ENCODE assay signal across 14 cellular contexts in the genomic region with DNA sequence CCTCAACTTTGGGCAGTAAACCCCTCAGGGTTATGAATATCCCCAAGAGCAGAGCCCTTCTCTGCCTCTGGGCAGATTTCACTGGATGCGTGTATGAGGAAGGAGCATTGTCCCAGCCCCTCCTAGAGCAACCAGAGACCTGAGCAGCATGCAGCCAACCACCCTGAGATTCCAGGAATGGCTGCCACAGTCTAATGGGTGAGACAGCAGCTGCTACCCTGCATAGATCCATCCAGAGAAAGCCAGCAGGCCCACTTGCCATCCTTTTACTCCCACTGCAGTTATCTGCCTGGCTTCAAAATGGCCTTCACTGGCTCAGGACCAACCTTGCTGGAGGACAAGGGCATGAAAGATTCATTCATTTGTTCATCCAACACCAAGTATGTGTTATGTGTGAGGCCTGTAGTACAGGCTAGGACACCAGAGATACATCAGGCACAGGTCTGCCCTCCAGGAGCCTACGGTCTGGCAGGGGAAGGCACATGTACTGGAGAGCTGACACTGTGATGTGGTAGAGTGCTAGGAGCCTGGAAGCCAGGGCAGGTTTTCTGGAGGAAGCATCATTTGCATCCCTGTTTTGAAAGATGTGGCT. TPM values are rescaled to one million over a fixed set of nuclear protein-coding genes. Genes with fewer than 3 reads are reported as not detected.
A peak's percentile ranks its signal among the peaks of the same experiment; 100 is the strongest.
DNase-seq lines count a peak whose midpoint lies in the region; ATAC-seq and TF ChIP-seq lines count a peak whose summit lies in the region.
"Had no signal": no experiment of that assay in that cellular context is flagged by ENCODE, and none has a peak within 500 bp of the region (broad histone marks: within the 10 kb centered on the region; RNA-seq: fewer than 3 reads in every experiment).

No MANE protein-coding gene starts in this region.

- H3K27me3 ChIP-seq in hepatocyte, result no peaks in the 10 kb centered on the region
- H3K27me3 ChIP-seq in Caco-2 (replicated peaks; ENCODE audit: control insufficient read depth, insufficient read depth, low read length), result no peaks in the 10 kb centered on the region
- H3K27me3 ChIP-seq: foreskin keratinocyte, pancreas had no signal

- no peaks in the 10 kb centered on the region for H3K79me2 ChIP-seq in hepatocyte

- intact Hi-C loops in activated CD4-positive, alpha-beta T cell treated with anti-CD3 and anti-CD28 coated beads for 36 hours (cut with DNase I, micrococcal nuclease), result no loop called here
- intact Hi-C loops in Caco-2 (cut with micrococcal nuclease; ENCODE audit: unreplicated experiment), result no loop called here

- H3K9me3 ChIP-seq in hepatocyte (ENCODE audit: low read depth), result no peaks in the 10 kb centered on the region
- peaks cover 4% of the 10 kb centered on the region; the same call in 1 of the 2 replicates for H3K9me3 ChIP-seq in Caco-2
- H3K9me3 ChIP-seq: pancreas had no signal

- BruUV-seq in Caco-2 (replicated peaks; lab: Mats Ljungman, UMichigan), result no TSS peak

- peaks cover 22% of the 10 kb centered on the region for H3K4me1 ChIP-seq in hepatocyte (ENCODE audit: insufficient read depth)
- H3K4me1 ChIP-seq in Caco-2, result peaks cover 17% of the 10 kb centered on the region
- H3K4me1 ChIP-seq: foreskin keratinocyte had no signal

- H3K9me3 Mint-ChIP-seq in activated CD4-positive, alpha-beta T cell treated with anti-CD3 and anti-CD28 coated beads for 36 hours (ENCODE audit: low read depth), result peaks cover 3% of the 10 kb centered on the region
- H3K9me3 Mint-ChIP-seq in activated CD8-positive, alpha-beta T cell treated with anti-CD3 and anti-CD28 coated beads, Interleukin-2, amount 10 ng/mL, durations not matched to agents 7 days and 5 days (ENCODE audit: insufficient read depth), result no peaks in the 10 kb centered on the region
- peaks cover 5 to 21% of the 10 kb centered on the region in 2 donors for H3K9me3 Mint-ChIP-seq in stimulated activated naive CD8-positive, alpha-beta T cell treated with anti-CD3 and anti-CD28 coated beads, Interleukin-15, amount 100 ng/mL, for 72 hours
- H3K9me3 Mint-ChIP-seq in Caco-2 (ENCODE audit: unreplicated experiment), result no peaks in the 10 kb centered on the region

- H3K36me3 Mint-ChIP-seq in activated CD4-positive, alpha-beta T cell treated with anti-CD3 and anti-CD28 coated beads for 36 hours (ENCODE audit: low read depth), result peaks cover 37% of the 10 kb centered on the region
- H3K36me3 Mint-ChIP-seq in activated CD8-positive, alpha-beta T cell treated with anti-CD3 and anti-CD28 coated beads, Interleukin-2, amount 10 ng/mL, durations not matched to agents 7 days and 5 days (ENCODE audit: low read depth), result peaks cover 68% of the 10 kb centered on the region
- H3K36me3 Mint-ChIP-seq in Caco-2 (ENCODE audit: insufficient read depth, unreplicated experiment), result peaks cover 16% of the 10 kb centered on the region

- WGBS in hepatocyte (ENCODE audit: low lambda C conversion rate, missing lambda C conversion rate), result 93% methylated on average over 2 of the region's 2 CpGs

- H3K4me3 Mint-ChIP-seq in activated CD4-positive, alpha-beta T cell treated with anti-CD3 and anti-CD28 coated beads for 36 hours, result no peak overlapping the region
- no peak overlapping the region for H3K4me3 Mint-ChIP-seq in activated CD8-positive, alpha-beta T cell treated with anti-CD3 and anti-CD28 coated beads, Interleukin-2, amount 10 ng/mL, durations not matched to agents 7 days and 5 days
- H3K4me3 Mint-ChIP-seq in stimulated activated naive CD8-positive, alpha-beta T cell treated with anti-CD3 and anti-CD28 coated beads, Interleukin-15, amount 100 ng/mL, for 72 hours, result peak overlapping the region in 1 of 2 donors; percentile 26
- no peak overlapping the region for H3K4me3 Mint-ChIP-seq in Caco-2 (ENCODE audit: unreplicated experiment)

- H3K36me3 ChIP-seq in hepatocyte (replicated peaks; ENCODE audit: insufficient read depth, low read depth), result no peaks in the 10 kb centered on the region
- H3K36me3 ChIP-seq in Caco-2 (ENCODE audit: control insufficient read depth, insufficient read depth, low read length), result no peaks in the 10 kb centered on the region
- H3K36me3 ChIP-seq: pancreas had no signal

- H3K27me3 Mint-ChIP-seq in activated CD4-positive, alpha-beta T cell treated with anti-CD3 and anti-CD28 coated beads for 36 hours, result no peaks in the 10 kb centered on the region
- H3K27me3 Mint-ChIP-seq in activated CD8-positive, alpha-beta T cell treated with anti-CD3 and anti-CD28 coated beads, Interleukin-2, amount 10 ng/mL, durations not matched to agents 7 days and 5 days (ENCODE audit: low read depth), result no peaks in the 10 kb centered on the region
- H3K27me3 Mint-ChIP-seq in stimulated activated naive CD8-positive, alpha-beta T cell treated with anti-CD3 and anti-CD28 coated beads, Interleukin-15, amount 100 ng/mL, for 72 hours, result no peaks in the 10 kb centered on the region
- H3K27me3 Mint-ChIP-seq in Caco-2 (ENCODE audit: insufficient read depth, unreplicated experiment), result no peaks in the 10 kb centered on the region

- peak overlapping the region; percentile 99 for H3K27ac Mint-ChIP-seq in activated CD4-positive, alpha-beta T cell treated with anti-CD3 and anti-CD28 coated beads for 36 hours
- peak overlapping the region; percentile 93 for H3K27ac Mint-ChIP-seq in activated CD8-positive, alpha-beta T cell treated with anti-CD3 and anti-CD28 coated beads, Interleukin-2, amount 10 ng/mL, durations not matched to agents 7 days and 5 days
- peak overlapping the region; percentile 89 to 95 for H3K27ac Mint-ChIP-seq in stimulated activated naive CD8-positive, alpha-beta T cell treated with anti-CD3 and anti-CD28 coated beads, Interleukin-15, amount 100 ng/mL, for 72 hours
- no peak overlapping the region for H3K27ac Mint-ChIP-seq in Caco-2 (ENCODE audit: unreplicated experiment)

- no peak overlapping the region for H3K4me2 ChIP-seq in hepatocyte

- no peaks in the 10 kb centered on the region for H4K20me1 ChIP-seq in hepatocyte (ENCODE audit: insufficient read depth, poor library complexity, severe bottlenecking)

- H3K4me1 Mint-ChIP-seq in activated CD4-positive, alpha-beta T cell treated with anti-CD3 and anti-CD28 coated beads for 36 hours, result peaks cover 100% of the 10 kb centered on the region
- peaks cover 100% of the 10 kb centered on the region for H3K4me1 Mint-ChIP-seq in activated CD8-positive, alpha-beta T cell treated with anti-CD3 and anti-CD28 coated beads, Interleukin-2, amount 10 ng/mL, durations not matched to agents 7 days and 5 days (ENCODE audit: low read depth)
- H3K4me1 Mint-ChIP-seq in stimulated activated naive CD8-positive, alpha-beta T cell treated with anti-CD3 and anti-CD28 coated beads, Interleukin-15, amount 100 ng/mL, for 72 hours, result peaks cover 100% of the 10 kb centered on the region
- H3K4me1 Mint-ChIP-seq in Caco-2 (ENCODE audit: low read depth, unreplicated experiment), result peaks cover 14% of the 10 kb centered on the region

- no peak for ATAC-seq in activated CD4-positive, alpha-beta T cell treated with anti-CD3 and anti-CD28 coated beads for 36 hours
- ATAC-seq in activated CD8-positive, alpha-beta T cell treated with anti-CD3 and anti-CD28 coated beads, Interleukin-2, amount 10 ng/mL, durations not matched to agents 7 days and 5 days, result no peak
- ATAC-seq in stimulated activated naive CD8-positive, alpha-beta T cell treated with anti-CD3 and anti-CD28 coated beads, Interleukin-15, amount 100 ng/mL, for 72 hours, result no peak
- ATAC-seq: foreskin keratinocyte, Panc1 had no signal

- TF ChIP-seq CTCF in hepatocyte (IDR thresholded peaks at IDR 0.05; ENCODE audit: poor library complexity), result no peak
- TF ChIP-seq CTCF in Caco-2 (IDR thresholded peaks at IDR 0.05; ENCODE audit: insufficient read depth in 1 of 2, low read depth in 1 of 2, low read length in 1 of 2, severe bottlenecking in 1 of 2, unreplicated experiment in 1 of 2), result no peak

- H3K9me2 ChIP-seq in hepatocyte (replicated peaks; ENCODE audit: insufficient read depth), result no peaks in the 10 kb centered on the region

- DNase-seq in activated CD4-positive, alpha-beta T cell treated with anti-CD3 and anti-CD28 coated beads for 36 hours, result no peak
- DNase-seq in activated CD4-positive, alpha-beta T cell treated with anti-CD3 and anti-CD28 coated beads for 48 hours, result no peak
- no peak for DNase-seq in activated CD8-positive, alpha-beta T cell treated with anti-CD3 and anti-CD28 coated beads, Interleukin-2, amount 10 ng/mL, durations not matched to agents 7 days and 5 days
- DNase-seq in hepatocyte (ENCODE audit: low spot score) (no peak), Caco-2 (no peak), NCI-H526 treated with DMSO at 0.1 percent for 48 hours (lab: John Stamatoyannopoulos, UW) (no peak)
- no peak for DNase-seq in stimulated activated naive CD8-positive, alpha-beta T cell treated with anti-CD3 and anti-CD28 coated beads, Interleukin-15, amount 100 ng/mL, for 72 hours
- DNase-seq in NK-92 treated with Interleukin-12 subunit alpha and Interleukin-12 subunit beta, amount 100 ng/mL, for 24 hours (lab: John Stamatoyannopoulos, UW), result no peak
- DNase-seq: activated effector memory CD4-positive, alpha-beta T cell treated with Interleukin-2 at 50 U/mL for 16 hours; DMS79; foreskin keratinocyte had no signal

- POLR2A ChIA-PET in activated CD4-positive, alpha-beta T cell treated with anti-CD3 and anti-CD28 coated beads for 36 hours (lab: Charles Lee), result interaction anchor here (1.1 kb wide), 1 partner anchor 9 kb away, joined by 3 read pairs; no protein-coding TSS in a partner anchor
- POLR2A ChIA-PET in activated CD8-positive, alpha-beta T cell treated with anti-CD3 and anti-CD28 coated beads, Interleukin-2, amount 10 ng/mL, durations not matched to agents 7 days and 5 days (lab: Charles Lee), result interaction anchor here (0.6 to 5.7 kb wide), 7 partner anchors 9 to 51 kb away, joined by 3 to 60 read pairs (median 3); partner anchors contain the start of gene VSIR
- POLR2A ChIA-PET in Caco-2 (lab: Charles Lee), result no interaction called here

- peak overlapping the region; percentile 68 for H3K27ac ChIP-seq in hepatocyte
- H3K27ac ChIP-seq: foreskin keratinocyte had no signal

- H2AFZ ChIP-seq in hepatocyte, result no peak overlapping the region

- no peak overlapping the region for H3K4me3 ChIP-seq in hepatocyte
- H3K4me3 ChIP-seq in Caco-2 (ENCODE audit: low read depth, low read length), result no peak overlapping the region
- H3K4me3 ChIP-seq: pancreas had no signal

- CTCF ChIA-PET in activated CD4-positive, alpha-beta T cell treated with anti-CD3 and anti-CD28 coated beads for 36 hours (lab: Charles Lee), result interaction anchor here (0.7 to 5.6 kb wide), 5 partner anchors 11 to 27 kb away, joined by 4 to 26 read pairs (median 6); partner anchors contain the start of gene VSIR
- CTCF ChIA-PET in activated CD8-positive, alpha-beta T cell treated with anti-CD3 and anti-CD28 coated beads, Interleukin-2, amount 10 ng/mL, durations not matched to agents 7 days and 5 days (lab: Charles Lee), result interaction anchor here (0.7 to 8.4 kb wide), 8 partner anchors 8 to 67 kb away, joined by 3 to 116 read pairs (median 18); partner anchors contain the start of gene VSIR
- CTCF ChIA-PET in Caco-2 (lab: Charles Lee), result interaction anchor here (1.3 kb wide), 1 partner anchor 28 kb away, joined by 5 read pairs; the partner anchor contains the start of gene VSIR

RNA-seq across cellular contexts. Expression of gene C10orf105, which starts 26.2 kb away (rescaled TPM):
- total RNA-seq in activated CD4-positive, alpha-beta T cell treated with anti-CD3 and anti-CD28 coated beads for 36 hours, result under 1 TPM; 0.34 to 0.40 TPM
- total RNA-seq in activated CD8-positive, alpha-beta T cell treated with anti-CD3 and anti-CD28 coated beads, Interleukin-2, amount 10 ng/mL, durations not matched to agents 7 days and 5 days, result 1 to 10 TPM in 1 of 2 experiments, under 1 TPM in 1; 0.73 to 1.1 TPM
- not detected in 2 replicates for total RNA-seq in hepatocyte
- 0.21 TPM in 1 of 2 replicates, not detected in the other for polyA plus RNA-seq in hepatocyte
- not detected in 2 replicates for total RNA-seq in Caco-2 (2022)
- total RNA-seq: A673, foreskin keratinocyte had no signal
- polyA plus RNA-seq: foreskin keratinocyte had no signal

RNA-seq across cellular contexts. Expression of gene VSIR, which starts 27.6 kb away (rescaled TPM):
- 100 to 1,000 TPM in 1 of 2 experiments, 10 to 100 TPM in 1; 78.2 to 104 TPM for total RNA-seq in activated CD4-positive, alpha-beta T cell treated with anti-CD3 and anti-CD28 coated beads for 36 hours
- total RNA-seq in activated CD8-positive, alpha-beta T cell treated with anti-CD3 and anti-CD28 coated beads, Interleukin-2, amount 10 ng/mL, durations not matched to agents 7 days and 5 days, result 100 to 1,000 TPM; 127 to 133 TPM
- total RNA-seq in hepatocyte, result 10.1 and 13.6 TPM in 2 replicates
- 43.4 and 45.5 TPM in 2 replicates for polyA plus RNA-seq in hepatocyte
- total RNA-seq in Caco-2 (2022), result 41.9 and 44.0 TPM in 2 replicates
- total RNA-seq: A673 had no signal
